Comparison of ENCODE assay signal across 21 cellular contexts in the genomic region with DNA sequence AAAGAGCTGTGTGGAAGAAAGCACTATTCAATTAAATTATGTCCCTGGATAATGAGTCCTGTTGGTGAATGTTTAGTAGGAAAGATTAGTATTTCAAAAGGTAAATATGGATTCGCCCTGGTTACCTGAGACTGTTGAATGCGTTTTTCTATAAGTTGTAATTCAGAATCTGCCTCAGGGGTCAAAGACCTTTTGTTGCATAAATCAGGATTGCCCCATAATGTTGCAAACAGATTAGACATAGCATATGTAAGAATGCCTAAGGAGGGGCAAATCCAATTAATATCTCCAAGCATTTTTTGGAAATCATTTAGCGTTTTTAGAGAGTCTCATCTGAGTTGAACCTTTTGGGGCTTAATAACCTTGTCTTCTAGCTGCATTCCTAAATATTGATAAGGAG.
A peak's percentile ranks its signal among the peaks of the same experiment; 100 is the strongest.
DNase-seq lines count a peak whose midpoint lies in the region; ATAC-seq, FAIRE-seq and TF ChIP-seq lines count a peak whose summit lies in the region.
"Had no signal": no experiment of that assay in that cellular context is flagged by ENCODE, and none has a peak within 500 bp of the region (broad histone marks: within the 10 kb centered on the region; RNA-seq: fewer than 3 reads in every experiment).

No MANE protein-coding gene starts in this region.

- H3K79me1 ChIP-seq in trophoblast cell (ENCODE audit: low read length) = peaks cover 3% of the 10 kb centered on the region
- no peaks in the 10 kb centered on the region for H3K79me1 ChIP-seq in mesenchymal stem cell (replicated peaks; ENCODE audit: low read length, poor library complexity, severe bottlenecking)

- H3K9ac ChIP-seq in trophoblast cell (ENCODE audit: low read length) (no peak overlapping the region), mesenchymal stem cell (ENCODE audit: low read length) (no peak overlapping the region)

- ATAC-seq in A549 (no peak), HG03457 (IDR thresholded peaks at IDR 0.05; ENCODE audit: unreplicated experiment) (no peak)
- ATAC-seq: GM23338 had no signal

- H4K8ac ChIP-seq in trophoblast cell (ENCODE audit: low read depth, low read length) = no peak overlapping the region
- H4K8ac ChIP-seq in mesenchymal stem cell (ENCODE audit: low read length) = no peak overlapping the region

- H3K27me3 ChIP-seq in trophoblast cell (ENCODE audit: insufficient read depth, low read length) = no peaks in the 10 kb centered on the region
- H3K27me3 ChIP-seq in mesenchymal stem cell (ENCODE audit: control insufficient read depth in 1 of 2, insufficient read depth in 1 of 2, low read length in 2 of 2) = peaks cover 0 to 5% of the 10 kb centered on the region in 2 experiments
- H3K27me3 ChIP-seq: BE2C had no signal

- H3K27me3 Mint-ChIP-seq in Calu3 (ENCODE audit: unreplicated experiment) = peaks cover 47% of the 10 kb centered on the region

- H3K4me1 ChIP-seq in A549 (0 out of 3 replicates have a peak, but pooled peaks cover under 1% of the 10 kb centered on the region), trophoblast cell (ENCODE audit: control insufficient read depth in 1 of 2, insufficient read depth in 2 of 2, low read length in 2 of 2) (peaks cover 12 to 35% of the 10 kb centered on the region in 2 experiments), mesenchymal stem cell (ENCODE audit: control insufficient read depth, insufficient read depth, low read depth, low read length) (peaks cover 3% of the 10 kb centered on the region)

- H3K27ac ChIP-seq in A549 = no peak overlapping the region
- H3K27ac ChIP-seq in trophoblast cell (ENCODE audit: low read depth, low read length) = no peak overlapping the region
- H3K27ac ChIP-seq in mesenchymal stem cell (ENCODE audit: low read length, poor library complexity, severe bottlenecking) = no peak overlapping the region

- H3K4me3 Mint-ChIP-seq in Calu3 (ENCODE audit: low read depth, unreplicated experiment) = peak overlapping the region; percentile 41
- H3K4me3 Mint-ChIP-seq: CD4-positive, CD25-positive, alpha-beta regulatory T cell; CD8-positive, alpha-beta memory T cell; GM23338 had no signal

- no peak for FAIRE-seq in A549 (lab: Jason Lieb, UNC)
- FAIRE-seq: GM12892, GM18507, H54 had no signal

- H3K18ac ChIP-seq in trophoblast cell (ENCODE audit: low read length) (no peak overlapping the region), mesenchymal stem cell (ENCODE audit: low read depth in 1 of 2, low read length in 2 of 2) (no peak overlapping the region)

- H2BK12ac ChIP-seq in trophoblast cell (ENCODE audit: low read length) = no peak overlapping the region
- H2BK12ac ChIP-seq in mesenchymal stem cell (ENCODE audit: low read length in 2 of 2) = no peak overlapping the region

- no peak overlapping the region for H3K4ac ChIP-seq in trophoblast cell (ENCODE audit: low read depth, low read length)
- no peak overlapping the region for H3K4ac ChIP-seq in mesenchymal stem cell (ENCODE audit: low read depth in 1 of 2, low read length in 2 of 2)

- H2BK5ac ChIP-seq in trophoblast cell (ENCODE audit: low read depth, low read length, poor library complexity) (no peak overlapping the region), mesenchymal stem cell (ENCODE audit: low read depth, low read length, poor library complexity, severe bottlenecking) (no peak overlapping the region)

- TF ChIP-seq RAD21 in A549 (conservative IDR thresholded peaks at IDR 0.05 in 1 of 2, IDR thresholded peaks at IDR 0.05 in 1 of 2) = no peak

- H2AFZ ChIP-seq in trophoblast cell (ENCODE audit: insufficient read depth, low read length, poor library complexity) (no peak overlapping the region), mesenchymal stem cell (ENCODE audit: low read depth, low read length) (no peak overlapping the region)
- H2AFZ ChIP-seq: GM23338 had no signal

- CTCF ChIA-PET in A549 (lab: Yijun Ruan, JAX) = interaction anchor here (3.9 kb wide), 1 partner anchor 10 kb away, joined by 30 read pairs; no protein-coding TSS in a partner anchor
- CTCF ChIA-PET in Calu3 (lab: Charles Lee) = interaction anchor here (1.7 kb wide), 1 partner anchor 10 kb away, joined by 9 read pairs; no protein-coding TSS in a partner anchor

- no peak overlapping the region for H3K27ac Mint-ChIP-seq in Calu3 (ENCODE audit: unreplicated experiment)
- H3K27ac Mint-ChIP-seq: CD4-positive, CD25-positive, alpha-beta regulatory T cell; GM23338 had no signal

- H3K23ac ChIP-seq in trophoblast cell (ENCODE audit: low read length) (no peak overlapping the region), mesenchymal stem cell (ENCODE audit: low read length in 2 of 2) (no peak overlapping the region)

- no peak for TF ChIP-seq POLR2A in A549 (IDR thresholded peaks at IDR 0.05; ENCODE audit: low read length)

- no peaks in the 10 kb centered on the region for H3K79me2 ChIP-seq in trophoblast cell (ENCODE audit: control insufficient read depth, insufficient read depth, low read length, poor library complexity)

- no peak overlapping the region for H3K14ac ChIP-seq in trophoblast cell (ENCODE audit: low read length)
- no peak overlapping the region for H3K14ac ChIP-seq in mesenchymal stem cell (ENCODE audit: low read length in 2 of 2)

- H4K91ac ChIP-seq in trophoblast cell (ENCODE audit: low read depth, low read length) = no peak overlapping the region
- no peak overlapping the region for H4K91ac ChIP-seq in mesenchymal stem cell (ENCODE audit: low read length)

- H2BK15ac ChIP-seq in mesenchymal stem cell (ENCODE audit: low read depth, poor library complexity, severe bottlenecking) = no peak overlapping the region

- H3K4me2 ChIP-seq in A549 (no peak overlapping the region), trophoblast cell (ENCODE audit: low read length) (no peak overlapping the region), mesenchymal stem cell (ENCODE audit: low read length, poor library complexity, severe bottlenecking) (no peak overlapping the region)
- H3K4me2 ChIP-seq: GM23338 had no signal

- H3K9me3 Mint-ChIP-seq in Calu3 (ENCODE audit: low read depth, unreplicated experiment) = no peaks in the 10 kb centered on the region
- H3K9me3 Mint-ChIP-seq: CD8-positive, alpha-beta memory T cell had no signal

- no peak for DNase-seq in A549 (ENCODE audit: low read depth in 1 of 2, low spot score in 1 of 2)
- DNase-seq in Calu3 = no peak
- DNase-seq in amniotic epithelial cell (ENCODE audit: low read depth) = peak; percentile 29
- peak; percentile 61 to 94 for DNase-seq in trophoblast cell
- DNase-seq in mesenchymal stem cell = no peak
- DNase-seq in putamen (ENCODE audit: low spot score) = no peak
- DNase-seq: ACHN; BE2C; C1 segment of cervical spinal cord; CD4-positive, CD25-positive, alpha-beta regulatory T cell; CD8-positive, alpha-beta memory T cell; COR-L47; DMS153; DMS79; GDM1; HCEC 1CT had no signal

- H2BK120ac ChIP-seq in trophoblast cell (ENCODE audit: insufficient read depth, low read length, poor library complexity) (no peak overlapping the region), mesenchymal stem cell (ENCODE audit: low read depth, low read length) (no peak overlapping the region)

- no peak for TF ChIP-seq CTCF in A549 (IDR thresholded peaks at IDR 0.05)
- no peak for TF ChIP-seq CTCF in Calu3 (IDR thresholded peaks at IDR 0.05; ENCODE audit: unreplicated experiment)

- intact Hi-C loops in Calu3 (cut with micrococcal nuclease; ENCODE audit: unreplicated experiment) = no loop called here

- BruUV-seq in Calu3 (replicated peaks; lab: Mats Ljungman, UMichigan) = no TSS peak

- H2AK5ac ChIP-seq in trophoblast cell (ENCODE audit: low read length) (no peak overlapping the region), mesenchymal stem cell (ENCODE audit: low read length, severe bottlenecking) (no peak overlapping the region)

- no peaks in the 10 kb centered on the region for H3K36me3 Mint-ChIP-seq in Calu3 (ENCODE audit: insufficient read depth, unreplicated experiment)
- H3K36me3 Mint-ChIP-seq: CD4-positive, CD25-positive, alpha-beta regulatory T cell; CD8-positive, alpha-beta memory T cell had no signal

- peaks cover 35% of the 10 kb centered on the region for H3K4me1 Mint-ChIP-seq in Calu3 (ENCODE audit: low read depth, unreplicated experiment)

- H3K36me3 ChIP-seq in trophoblast cell (ENCODE audit: control insufficient read depth in 1 of 2, insufficient read depth in 2 of 2, low read length in 2 of 2) = no peaks in the 10 kb centered on the region
- no peaks in the 10 kb centered on the region for H3K36me3 ChIP-seq in mesenchymal stem cell (ENCODE audit: control insufficient read depth in 1 of 2, insufficient read depth in 2 of 2, low read depth in 1 of 2, low read length in 2 of 2)
- H3K36me3 ChIP-seq: BE2C had no signal

- no peak overlapping the region for H4K12ac ChIP-seq in trophoblast cell (ENCODE audit: low read depth, low read length)

- no peak for TF ChIP-seq EP300 in A549 (IDR thresholded peaks at IDR 0.05)

- H3K9me3 ChIP-seq in A549 (no peaks in the 10 kb centered on the region), trophoblast cell (ENCODE audit: insufficient read depth, low read depth, low read length) (peaks cover 1% of the 10 kb centered on the region), mesenchymal stem cell (ENCODE audit: control insufficient read depth, low read length) (no peaks in the 10 kb centered on the region)
- H3K9me3 ChIP-seq: BE2C had no signal

- WGBS in A549 (ENCODE audit: missing lambda C conversion rate) = 71% methylated on average over 3 of the region's 3 CpGs
- whole genome bisulfite sequencing in trophoblast cell (ENCODE audit: extremely low coverage, insufficient coverage, insufficient read length) = no CpG with 5 or more reads among the region's 3 CpGs
- 92% methylated on average over 3 of the region's 3 CpGs for WGBS in mesenchymal stem cell

- POLR2A ChIA-PET in A549 (lab: Yijun Ruan, JAX) = interaction anchor here (1.2 kb wide), 1 partner anchor 32 kb away, joined by 3 read pairs; no protein-coding TSS in a partner anchor

- H3K4me3 ChIP-seq in A549 (no peak overlapping the region), trophoblast cell (ENCODE audit: low read depth, low read length) (no peak overlapping the region), mesenchymal stem cell (ENCODE audit: insufficient read depth in 1 of 2, low read depth in 1 of 2, low read length in 2 of 2) (no peak overlapping the region)
- H3K4me3 ChIP-seq: GM23338 had no signal

TF ChIP-seq in A549, 52 proteins besides CTCF, POLR2A, EP300 and RAD21:
- TF ChIP-seq FOSL2 (IDR thresholded peaks at IDR 0.05) (0 out of 2 replicates have a peak, but pooled peaks have one; percentile 7), FOSL2 (CRISPR knock-in tag; IDR thresholded peaks at IDR 0.05) (no peak), NPAS2 (CRISPR knock-in tag; IDR thresholded peaks at IDR 0.05; ENCODE audit: borderline replicate concordance) (no peak)

Comparison
In these comparisons a context has a peak if more than half of its experiments do, and no peak if none do; other contexts are left out.
1. DNase-seq: peak in amniotic epithelial cell (single experiment) and trophoblast cell (2 of 2); none in A549 (0 of 2), Calu3 (single experiment), mesenchymal stem cell (single experiment) and putamen (single experiment).